8 cellular contexts compared by ENCODE assay signal in genomic region chr15:58748040-58748786, GRCh38.
DNase-seq lines count a peak whose midpoint lies in the region; ATAC-seq, FAIRE-seq and TF ChIP-seq lines count a peak whose summit lies in the region.

No MANE protein-coding gene starts in this region.

- peak overlapping the region; percentile 91 for H3K27ac Mint-ChIP-seq in T-helper 1 cell treated with Interleukin-12 subunit alpha and Interleukin-12 subunit beta and Interleukin-4 antibody, amounts not matched to agents 30 μg/mL and 1 μg/mL, for 36 hours
- H3K27ac Mint-ChIP-seq in nephron = peak overlapping the region; percentile 89 to 98 (median 97)

- no peaks in the 10 kb centered on the region for H3K9me3 Mint-ChIP-seq in T-helper 1 cell treated with Interleukin-12 subunit alpha and Interleukin-12 subunit beta and Interleukin-4 antibody, amounts not matched to agents 30 μg/mL and 1 μg/mL, for 36 hours
- H3K9me3 Mint-ChIP-seq in nephron = no peaks in the 10 kb centered on the region

- peaks cover 15% of the 10 kb centered on the region for H3K36me3 Mint-ChIP-seq in T-helper 1 cell treated with Interleukin-12 subunit alpha and Interleukin-12 subunit beta and Interleukin-4 antibody, amounts not matched to agents 30 μg/mL and 1 μg/mL, for 36 hours (ENCODE audit: low read depth)
- H3K36me3 Mint-ChIP-seq in nephron (ENCODE audit: low read depth) = no peaks in the 10 kb centered on the region

- H3K4me3 ChIP-seq in AG09309 (ENCODE audit: control insufficient read depth, low read depth, low read length) = peak overlapping the region; percentile 80

- DNase-seq in AG09309 (ENCODE audit: low read depth) (no peak), D721Med (ENCODE audit: insufficient read length, low spot score) (no peak), SHP77 treated with DMSO at 0.1 percent for 48 hours (lab: John Stamatoyannopoulos, UW) (no peak)
- peak; percentile 26 for DNase-seq in effector CD4-positive, alpha-beta T cell

- no peaks in the 10 kb centered on the region for H3K27me3 Mint-ChIP-seq in T-helper 1 cell treated with Interleukin-12 subunit alpha and Interleukin-12 subunit beta and Interleukin-4 antibody, amounts not matched to agents 30 μg/mL and 1 μg/mL, for 36 hours (ENCODE audit: low read depth)
- H3K27me3 Mint-ChIP-seq in nephron (ENCODE audit: low read depth) = no peaks in the 10 kb centered on the region

- no peak for TF ChIP-seq CTCF in AG09309 (IDR thresholded peaks at IDR 0.05; ENCODE audit: control insufficient read depth, insufficient read depth, low read depth, low read length, missing control alignments)
- TF ChIP-seq CTCF in nephron (IDR thresholded peaks at IDR 0.05; ENCODE audit: unreplicated experiment in 3 of 3) = no peak
- TF ChIP-seq CTCF in D721Med (IDR thresholded peaks at IDR 0.05; ENCODE audit: insufficient read depth, missing control alignments) = no peak

- no peak for FAIRE-seq in D721Med (lab: Jason Lieb, UNC)

- peak overlapping the region; percentile 96 for H3K4me3 Mint-ChIP-seq in T-helper 1 cell treated with Interleukin-12 subunit alpha and Interleukin-12 subunit beta and Interleukin-4 antibody, amounts not matched to agents 30 μg/mL and 1 μg/mL, for 36 hours
- peak overlapping the region; percentile 94 to 99 (median 98) for H3K4me3 Mint-ChIP-seq in nephron

- peak; percentile 4 for ATAC-seq in GM21723 (IDR thresholded peaks at IDR 0.05; ENCODE audit: unreplicated experiment)
- ATAC-seq in GM18867 (IDR thresholded peaks at IDR 0.05; ENCODE audit: unreplicated experiment) = no peak

- peaks cover 31% of the 10 kb centered on the region for H3K4me1 Mint-ChIP-seq in T-helper 1 cell treated with Interleukin-12 subunit alpha and Interleukin-12 subunit beta and Interleukin-4 antibody, amounts not matched to agents 30 μg/mL and 1 μg/mL, for 36 hours (ENCODE audit: low read depth)
- peaks cover 28% of the 10 kb centered on the region for H3K4me1 Mint-ChIP-seq in nephron
